In genomic region chr3:170046269-170047132, GRCh38 we compare ENCODE assay signal across 13 cellular contexts. TPM values are rescaled to one million over a fixed set of nuclear protein-coding genes. Genes with fewer than 3 reads are reported as not detected.
DNase-seq lines count a peak whose midpoint lies in the region; FAIRE-seq and TF ChIP-seq lines count a peak whose summit lies in the region.
"Had no signal": no experiment of that assay in that cellular context is flagged by ENCODE, and none has a peak within 500 bp of the region (broad histone marks: within the 10 kb centered on the region; RNA-seq: fewer than 3 reads in every experiment).

No MANE protein-coding gene starts in this region.

- no peak overlapping the region for H3K4me3 ChIP-seq in Karpas-422 (ENCODE audit: low read length)
- H3K4me3 ChIP-seq in H1 (ENCODE audit: extremely low read depth in 1 of 4, insufficient read depth in 2 of 4, low read depth in 3 of 4, low read length in 4 of 4) = no peak overlapping the region
- no peak overlapping the region for H3K4me3 ChIP-seq in osteoblast (ENCODE audit: insufficient read depth, low read length)
- no peak overlapping the region for H3K4me3 ChIP-seq in H7 (ENCODE audit: insufficient read depth, low read depth, low read length)

- no peak overlapping the region for H3K18ac ChIP-seq in H1 (ENCODE audit: extremely low read depth, low read length)

- no peak overlapping the region for H3K4ac ChIP-seq in H1 (replicated peaks; ENCODE audit: insufficient read length, low read depth, low read length)

- H4K91ac ChIP-seq in H1 (replicated peaks; ENCODE audit: insufficient read length, low read length) = no peak overlapping the region

- H3K36me3 ChIP-seq in Karpas-422 (ENCODE audit: insufficient read depth, low read length) (no peaks in the 10 kb centered on the region), H1 (ENCODE audit: control insufficient read depth in 2 of 4, insufficient read depth in 4 of 4, low read length in 3 of 4) (no peaks in the 10 kb centered on the region), osteoblast (ENCODE audit: insufficient read depth, low read length) (no peaks in the 10 kb centered on the region), H7 (replicated peaks; ENCODE audit: control insufficient read depth, insufficient read depth, low read length) (no peaks in the 10 kb centered on the region)

- H3K9ac ChIP-seq in Karpas-422 (ENCODE audit: low read length) (no peak overlapping the region), H1 (replicated peaks in 1 of 4; ENCODE audit: extremely low read depth in 1 of 4, low read depth in 3 of 4, low read length in 3 of 4) (no peak overlapping the region)

- H2BK15ac ChIP-seq in H1 (ENCODE audit: low read length) = no peak overlapping the region

- peak overlapping the region; percentile 96 for H3K27ac ChIP-seq in C4-2B
- peak overlapping the region; percentile 17; the same call in 1 of the 2 replicates for H3K27ac ChIP-seq in Karpas-422 (ENCODE audit: low read length)
- no peak overlapping the region for H3K27ac ChIP-seq in H1 (ENCODE audit: low read depth, low read length)
- no peak overlapping the region for H3K27ac ChIP-seq in osteoblast (ENCODE audit: low read depth, low read length)

- TF ChIP-seq POLR2A in H1 (IDR thresholded peaks at IDR 0.05; ENCODE audit: control extremely low read depth in 1 of 2, low read depth in 2 of 2, low read length in 2 of 2) = no peak

- H2BK20ac ChIP-seq in H1 (ENCODE audit: low read length) = no peak overlapping the region

- peak overlapping the region; percentile 37; the same call in 1 of the 2 replicates for H2BK5ac ChIP-seq in H1 (ENCODE audit: low read depth, low read length)

- TF ChIP-seq EP300 in H1 (IDR thresholded peaks at IDR 0.05; ENCODE audit: borderline replicate concordance in 1 of 2, low read depth in 2 of 2, low read length in 2 of 2) = no peak

- H3K9me3 ChIP-seq in Karpas-422 (ENCODE audit: low read length) (no peaks in the 10 kb centered on the region), H1 (ENCODE audit: insufficient read depth in 2 of 2, low read depth in 1 of 2, low read length in 1 of 2) (no peaks in the 10 kb centered on the region), osteoblast (ENCODE audit: low read depth, low read length) (no peaks in the 10 kb centered on the region)

- H3K23me2 ChIP-seq in H1 (ENCODE audit: low read depth, low read length) = no peaks in the 10 kb centered on the region

- no peak overlapping the region for H4K8ac ChIP-seq in H1 (ENCODE audit: extremely low read depth, insufficient read depth, low read length)

- FAIRE-seq in H1 (lab: Jason Lieb, UNC) = no peak

- no peaks in the 10 kb centered on the region for H3K27me3 ChIP-seq in Karpas-422 (ENCODE audit: low read length)
- no peaks in the 10 kb centered on the region for H3K27me3 ChIP-seq in H1 (replicated peaks in 1 of 4; ENCODE audit: control insufficient read depth in 3 of 4, extremely low read depth in 1 of 4, insufficient read depth in 3 of 4, low read length in 3 of 4)
- peaks cover 11% of the 10 kb centered on the region for H3K27me3 ChIP-seq in osteoblast (ENCODE audit: insufficient read depth, low read length)
- H3K27me3 ChIP-seq in H7 (ENCODE audit: control insufficient read depth, insufficient read depth, low read length) = no peaks in the 10 kb centered on the region

- no peak overlapping the region for H2BK12ac ChIP-seq in H1 (ENCODE audit: low read depth, low read length)

- no peaks in the 10 kb centered on the region for H3K9me2 ChIP-seq in Karpas-422 (replicated peaks; ENCODE audit: insufficient read depth, low read length)

- TF ChIP-seq CTCF in C4-2B (conservative IDR thresholded peaks at IDR 0.05) (no peak), H1 (IDR thresholded peaks at IDR 0.05; ENCODE audit: control extremely low read depth in 1 of 3, insufficient read depth in 1 of 3, low read depth in 1 of 3, low read length in 3 of 3) (no peak), osteoblast (IDR thresholded peaks at IDR 0.05; ENCODE audit: extremely low read depth, low read depth, low read length) (no peak)

- H3K4me2 ChIP-seq in Karpas-422 (ENCODE audit: low read depth, low read length, poor library complexity, severe bottlenecking) (peak overlapping the region; percentile 11), H1 (ENCODE audit: insufficient read depth in 1 of 2, low read depth in 2 of 2, low read length in 2 of 2) (no peak overlapping the region), osteoblast (ENCODE audit: insufficient read depth, low read length) (peak overlapping the region; percentile 9)

- CTCF ChIA-PET in H1 (lab: Charles Lee; ENCODE audit: partially characterized antibody) = interaction anchor here (0.6 to 2.0 kb wide), 8 partner anchors 12 to 452 kb away, joined by 3 to 7 read pairs (median 4); no protein-coding TSS in a partner anchor

- H2BK120ac ChIP-seq in H1 (replicated peaks; ENCODE audit: low read depth, low read length) = no peak overlapping the region

- peaks cover 36% of the 10 kb centered on the region for H3K4me1 ChIP-seq in Karpas-422 (ENCODE audit: low read length)
- H3K4me1 ChIP-seq in H1 (replicated peaks in 1 of 4; ENCODE audit: control insufficient read depth in 3 of 4, insufficient read depth in 4 of 4, low read length in 3 of 4) = peaks cover 0 to 3% (median 0%) of the 10 kb centered on the region in 4 experiments; a peak in 1 of 7 replicates
- peaks cover 7% of the 10 kb centered on the region for H3K4me1 ChIP-seq in osteoblast (ENCODE audit: insufficient read depth, low read length)

- POLR2A ChIA-PET in H1 (lab: Charles Lee; ENCODE audit: partially characterized antibody) = no interaction called here

- H4K20me1 ChIP-seq in Karpas-422 (ENCODE audit: insufficient read depth, low read depth, low read length) (no peaks in the 10 kb centered on the region), H1 (replicated peaks in 1 of 2; ENCODE audit: control insufficient read depth in 1 of 2, insufficient read depth in 2 of 2, low read length in 2 of 2) (peaks cover 0 to 2% of the 10 kb centered on the region in 2 experiments), osteoblast (ENCODE audit: insufficient read depth, low read length) (no peaks in the 10 kb centered on the region)

- H3K79me1 ChIP-seq in H1 (ENCODE audit: low read depth, low read length) = peaks cover 3% of the 10 kb centered on the region

- H2AFZ ChIP-seq in Karpas-422 (ENCODE audit: low read length) = no peak overlapping the region
- H2AFZ ChIP-seq in H1 (ENCODE audit: low read length) = no peak overlapping the region
- H2AFZ ChIP-seq in osteoblast (ENCODE audit: low read length) = peak overlapping the region; percentile 8

- H3K56ac ChIP-seq in H1 (replicated peaks; ENCODE audit: insufficient read length, low read depth, low read length) = no peak overlapping the region

- no peak overlapping the region for H3K23ac ChIP-seq in H1 (ENCODE audit: insufficient read length)

- H2AK5ac ChIP-seq in H1 (ENCODE audit: low read depth, low read length) = no peak overlapping the region; the same call in 1 of the 2 replicates

- DNase-seq in Karpas-422 = no peak
- no peak for DNase-seq in H1 (ENCODE audit: low read depth in 1 of 2, low spot score in 2 of 2)
- DNase-seq in osteoblast (ENCODE audit: insufficient read length, low spot score, missing footprints) = peak; percentile 43
- no peak for DNase-seq in H7
- DNase-seq in NCI-H146 treated with DMSO at 0.1 percent for 48 hours (lab: John Stamatoyannopoulos, UW; ENCODE audit: unreplicated experiment) = no peak
- no peak for DNase-seq in activated effector memory CD4-positive, alpha-beta T cell treated with anti-CD3 and anti-CD28 coated beads, Interleukin-2, amount 50 U/mL, for 16 hours
- no peak for DNase-seq in NOMO-1 treated with DMSO at 0.1 percent for 48 hours (lab: John Stamatoyannopoulos, UW; ENCODE audit: unreplicated experiment)
- DNase-seq: activated CD8-positive, alpha-beta memory T cell treated with anti-CD3 and anti-CD28 coated beads, Interleukin-2, amount 50 U/mL, for 48 hours; AML-193; erythroblast; NCI-H2081 treated with DMSO at 0.1 percent for 48 hours; occipital lobe had no signal

- WGBS in H1 (ENCODE audit: extremely low coverage in 1 of 2, insufficient coverage in 1 of 2, insufficient read length in 1 of 2, insufficient replicate concordance in 2 of 2, low coverage in 1 of 2, low lambda C conversion rate in 2 of 2, missing lambda C conversion rate in 1 of 2), 2 experiments = 89% methylated on average over 5 of the region's 5 CpGs; no CpG with 5 or more reads in 1 of the 2 experiments

- H4K5ac ChIP-seq in H1 (ENCODE audit: insufficient read length, low read depth, low read length) = no peak overlapping the region

- TF ChIP-seq RAD21 in H1 (IDR thresholded peaks at IDR 0.05 in 1 of 2, conservative IDR thresholded peaks at IDR 0.05 in 1 of 2; ENCODE audit: low read depth in 2 of 2, low read length in 2 of 2) = no peak

- H3K14ac ChIP-seq in H1 (ENCODE audit: insufficient read length) = no peak overlapping the region

- peaks cover 51% of the 10 kb centered on the region for H3K79me2 ChIP-seq in Karpas-422 (ENCODE audit: low read length)
- H3K79me2 ChIP-seq in H1 (ENCODE audit: control insufficient read depth in 1 of 2, insufficient read depth in 2 of 2, low read length in 2 of 2) = peaks cover 0 to 3% of the 10 kb centered on the region in 2 experiments; a peak in 1 of 4 replicates
- no peaks in the 10 kb centered on the region for H3K79me2 ChIP-seq in osteoblast (ENCODE audit: insufficient read depth, low read length)

TF ChIP-seq in H1, 55 proteins besides CTCF, POLR2A, EP300 and RAD21 (continues in another document):
- TF ChIP-seq CBX5 (IDR thresholded peaks at IDR 0.05; ENCODE audit: low read depth, low read length) (no peak), SIN3A (conservative IDR thresholded peaks at IDR 0.05 in 1 of 2, IDR thresholded peaks at IDR 0.05 in 1 of 2; ENCODE audit: low read depth in 1 of 2, low read length in 2 of 2) (no peak), JUN (IDR thresholded peaks at IDR 0.05; ENCODE audit: low read depth, low read length) (no peak), KDM1A (IDR thresholded peaks at IDR 0.05; ENCODE audit: borderline replicate concordance, low read length) (no peak), CTBP2 (IDR thresholded peaks at IDR 0.05; ENCODE audit: borderline replicate concordance, insufficient read depth, insufficient read length, low read length) (no peak), SAP30 (IDR thresholded peaks at IDR 0.05; ENCODE audit: insufficient read depth, insufficient replicate concordance, low read length) (no peak)

RNA-seq across cellular contexts. Expression of gene GPR160, which starts 8.7 kb away (rescaled TPM):
- total RNA-seq in Karpas-422 (2014; rRNA removed; shearing (Covaris generic); ENCODE audit: low replicate concordance) = 67.6 and 94.6 TPM in 2 replicates
- 16.6 and 16.7 TPM in 2 replicates for total RNA-seq in H1 (2021; fragmentation: NEBNext Ultra II Directional; extraction: Animal tissue kit (Norgen Biotek cat#: 25700))
- 8.2 and 14.3 TPM in 2 replicates for polyA plus RNA-seq in H1 (2011; rRNA removed)
- 15.1 TPM for polyA plus RNA-seq in H1 (2011; cell fraction: cytosol; rRNA removed)
- polyA plus RNA-seq in H1 (2011; cell fraction: nucleus; rRNA removed) = 6.2 TPM
- polyA plus RNA-seq in H1 (2012, experiment 1 of 2) = 6.7 to 9.8 TPM (median 8.9 TPM) in 4 replicates
- 5.7 TPM for polyA plus RNA-seq in H1 (2012, experiment 2 of 2)
- 31.7 TPM for polyA plus RNA-seq in H1 (2013, experiment 1 of 2)
- polyA plus RNA-seq in H1 (2013, experiment 2 of 2) = 30.9 TPM
- 7.4 and 10.8 TPM in 2 replicates for polyA minus RNA-seq in H1 (2011; rRNA and poly(A)+ RNA removed)
- 9.7 TPM for polyA minus RNA-seq in H1 (2011; cell fraction: cytosol; rRNA and poly(A)+ RNA removed)
- 14.4 TPM for polyA minus RNA-seq in H1 (2011; cell fraction: nucleus; rRNA and poly(A)+ RNA removed)
- 0.29 TPM in 1 of 2 replicates, not detected in the other for total RNA-seq in osteoblast
- total RNA-seq in H7 (2014; rRNA removed; shearing (Covaris generic)) = 15.4 and 33.1 TPM in 2 replicates

Comparison
In these comparisons a context has a peak if more than half of its experiments do, and no peak if none do; other contexts are left out.
1. H3K27ac ChIP-seq: peak in C4-2B (single experiment) and Karpas-422 (single experiment); none in H1 (single experiment) and osteoblast (single experiment).
2. H3K4me2 ChIP-seq: peak in Karpas-422 (single experiment) and osteoblast (single experiment); none in H1 (0 of 2).
3. RNA of gene GPR160, which starts 8.7 kb away (total RNA-seq): 67.6 to 94.6 TPM in Karpas-422, 16.6 to 16.7 TPM in H1 and 15.4 to 33.1 TPM in H7; 0.29 TPM in osteoblast; every median in the first group is over 10 times any median in the second.